ENCODE assay signal across 11 cellular contexts in genomic region chr6:104326173-104327001, GRCh38.
DNase-seq lines count a peak whose midpoint lies in the region; ATAC-seq lines count a peak whose summit lies in the region.
"Had no signal": no experiment of that assay in that cellular context is flagged by ENCODE, and none has a peak within 500 bp of the region (broad histone marks: within the 10 kb centered on the region; RNA-seq: fewer than 3 reads in every experiment).

No MANE protein-coding gene starts in this region.

- no peak overlapping the region for H4K8ac ChIP-seq in mesenchymal stem cell (ENCODE audit: low read length)

- H3K9ac ChIP-seq in mesenchymal stem cell (ENCODE audit: low read length): peak overlapping the region; percentile 89
- H3K9ac ChIP-seq: KMS-11 had no signal

- H3K27ac ChIP-seq in mesenchymal stem cell (ENCODE audit: low read length, poor library complexity, severe bottlenecking): no peak overlapping the region
- H3K27ac ChIP-seq: KMS-11, stomach had no signal

- WGBS in mesenchymal stem cell: 65% methylated on average over 5 of the region's 7 CpGs

- no peak overlapping the region for H3K4me2 ChIP-seq in mesenchymal stem cell (ENCODE audit: low read length, poor library complexity, severe bottlenecking)
- H3K4me2 ChIP-seq: KMS-11 had no signal

- no peak overlapping the region for H2AK5ac ChIP-seq in mesenchymal stem cell (ENCODE audit: low read length, severe bottlenecking)

- H2BK5ac ChIP-seq in mesenchymal stem cell (ENCODE audit: low read depth, low read length, poor library complexity, severe bottlenecking): no peak overlapping the region

- H3K18ac ChIP-seq in mesenchymal stem cell (ENCODE audit: low read depth in 1 of 2, low read length in 2 of 2): no peak overlapping the region

- no peak overlapping the region for H3K14ac ChIP-seq in mesenchymal stem cell (ENCODE audit: low read length in 2 of 2)

- no peak overlapping the region for H2BK12ac ChIP-seq in mesenchymal stem cell (ENCODE audit: low read length in 2 of 2)

- H4K91ac ChIP-seq in mesenchymal stem cell (ENCODE audit: low read length): no peak overlapping the region

- no peaks in the 10 kb centered on the region for H3K4me1 ChIP-seq in mesenchymal stem cell (ENCODE audit: control insufficient read depth, insufficient read depth, low read depth, low read length)

- H3K4me3 ChIP-seq in mesenchymal stem cell (ENCODE audit: insufficient read depth in 1 of 2, low read depth in 1 of 2, low read length in 2 of 2): peak overlapping the region in 1 of 2 experiments; percentile 70
- H3K4me3 ChIP-seq: stomach had no signal

- no peak overlapping the region for H3K4ac ChIP-seq in mesenchymal stem cell (ENCODE audit: low read depth in 1 of 2, low read length in 2 of 2)

- H2AFZ ChIP-seq in mesenchymal stem cell (ENCODE audit: low read depth, low read length): no peak overlapping the region

- peak; percentile 87 for DNase-seq in SKM-1 (lab: John Stamatoyannopoulos, UW; ENCODE audit: unreplicated experiment)
- peak; percentile 42 for DNase-seq in mesenchymal stem cell
- no peak for DNase-seq in T-helper 9 cell
- no peak for DNase-seq in NCI-H2029 treated with DMSO at 0.1 percent for 48 hours (lab: John Stamatoyannopoulos, UW)
- DNase-seq in NCI-H2171 (lab: John Stamatoyannopoulos, UW): no peak
- DNase-seq in amniotic stem cell (lab: John Stamatoyannopoulos, UW): no peak
- DNase-seq: activated CD4-positive, alpha-beta T cell treated with anti-CD3 and anti-CD28 coated beads, Interleukin-2, amount 50 U/mL, for 1 hour; stomach had no signal

- H3K23ac ChIP-seq in mesenchymal stem cell (ENCODE audit: low read length in 2 of 2): no peak overlapping the region

- H3K9me3 ChIP-seq in mesenchymal stem cell (ENCODE audit: control insufficient read depth, low read length): no peaks in the 10 kb centered on the region
- H3K9me3 ChIP-seq: stomach had no signal

- H2BK120ac ChIP-seq in mesenchymal stem cell (ENCODE audit: low read depth, low read length): no peak overlapping the region

- no peaks in the 10 kb centered on the region for H3K36me3 ChIP-seq in mesenchymal stem cell (ENCODE audit: control insufficient read depth in 1 of 2, insufficient read depth in 2 of 2, low read depth in 1 of 2, low read length in 2 of 2)
- H3K36me3 ChIP-seq: stomach had no signal

- H2BK15ac ChIP-seq in mesenchymal stem cell (ENCODE audit: low read depth, poor library complexity, severe bottlenecking): no peak overlapping the region

- peak; percentile 54 for ATAC-seq in GM18520 (IDR thresholded peaks at IDR 0.05; ENCODE audit: unreplicated experiment)
- ATAC-seq in HG02973 (IDR thresholded peaks at IDR 0.05; ENCODE audit: unreplicated experiment): peak; percentile 60

- no peaks in the 10 kb centered on the region for H3K79me1 ChIP-seq in mesenchymal stem cell (replicated peaks; ENCODE audit: low read length, poor library complexity, severe bottlenecking)

- H3K27me3 ChIP-seq in mesenchymal stem cell (ENCODE audit: control insufficient read depth in 1 of 2, insufficient read depth in 1 of 2, low read length in 2 of 2): no peaks in the 10 kb centered on the region
- H3K27me3 ChIP-seq: stomach had no signal

Comparison
In these comparisons a context has a peak if more than half of its experiments do, and no peak if none do; other contexts are left out.
1. DNase-seq: peak in SKM-1 (single experiment) and mesenchymal stem cell (single experiment); none in T-helper 9 cell (single experiment), NCI-H2029 treated with DMSO at 0.1 percent for 48 hours (single experiment), NCI-H2171 (single experiment) and amniotic stem cell (single experiment).